28 cellular contexts compared by ENCODE assay signal in the genomic region with DNA sequence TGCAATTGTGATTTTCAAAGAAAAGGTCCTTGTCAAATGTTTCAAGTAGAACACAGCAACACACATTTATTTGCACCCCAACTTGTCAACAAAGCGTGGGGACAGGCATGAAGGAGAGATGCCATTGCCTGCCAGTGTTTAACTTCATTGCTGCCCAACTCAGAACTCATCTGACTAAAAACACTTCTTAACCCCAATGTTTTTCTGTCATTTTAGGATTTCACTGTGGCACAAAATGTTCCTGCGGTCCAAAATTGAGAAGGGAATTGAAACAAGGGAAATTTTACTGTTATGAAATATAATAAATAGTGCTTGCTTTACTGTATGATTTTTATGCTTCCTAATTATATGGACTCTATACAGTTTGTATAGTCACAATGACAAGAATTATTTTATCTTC. TPM values are rescaled to one million over a fixed set of nuclear protein-coding genes. Genes with fewer than 3 reads are reported as not detected.
DNase-seq lines count a peak whose midpoint lies in the region; ATAC-seq, FAIRE-seq and TF ChIP-seq lines count a peak whose summit lies in the region.
"Had no signal": no experiment of that assay in that cellular context is flagged by ENCODE, and none has a peak within 500 bp of the region (broad histone marks: within the 10 kb centered on the region; RNA-seq: fewer than 3 reads in every experiment).

No MANE protein-coding gene starts in this region.

- SMC1A ChIA-PET in GM12878 (lab: Charles Lee; ENCODE audit: uncharacterized antibody, unreplicated experiment): interaction anchor here (1.0 to 2.9 kb wide), 5 partner anchors 9 to 42 kb away, joined by 3 to 18 read pairs (median 4); no protein-coding TSS in a partner anchor

- TF ChIP-seq POLR2A in GM12892 (IDR thresholded peaks at IDR 0.05; ENCODE audit: low read depth, low read length) (no peak), HCT116 (IDR thresholded peaks at IDR 0.05; ENCODE audit: borderline replicate concordance, extremely low read depth, insufficient read depth, insufficient read length) (no peak), GM12878 (IDR thresholded peaks at IDR 0.05; ENCODE audit: low read depth, low read length) (no peak)

- H3K4me1 ChIP-seq in HCT116 (ENCODE audit: control insufficient read depth in 1 of 2, insufficient read depth in 2 of 2, low read length in 2 of 2): peaks cover 8 to 20% of the 10 kb centered on the region in 2 experiments
- H3K4me1 ChIP-seq in GM12878 (ENCODE audit: control insufficient read depth, insufficient read depth, low read length): peaks cover 11% of the 10 kb centered on the region; the same call in 1 of the 2 replicates
- H3K4me1 ChIP-seq: BE2C had no signal

- H3K27ac ChIP-seq in HCT116 (ENCODE audit: low read depth, low read length) (no peak overlapping the region), GM12878 (ENCODE audit: control insufficient read depth, insufficient read depth) (no peak overlapping the region)
- H3K27ac ChIP-seq: 22Rv1, BLaER1 had no signal

- H3K27me3 ChIP-seq in HCT116 (ENCODE audit: insufficient read depth, low read length) (no peaks in the 10 kb centered on the region), GM12878 (replicated peaks in 1 of 2; ENCODE audit: control insufficient read depth in 2 of 2, insufficient read depth in 2 of 2, low read length in 1 of 2) (no peaks in the 10 kb centered on the region)
- H3K27me3 ChIP-seq: BE2C, BLaER1 had no signal

- H3K4me1 Mint-ChIP-seq in activated naive CD8-positive, alpha-beta T cell treated with anti-CD3 and anti-CD28 coated beads, Interleukin-2, amount 50 U/mL, for 24 hours: peaks cover 10% of the 10 kb centered on the region
- H3K4me1 Mint-ChIP-seq: CD4-positive, alpha-beta memory T cell had no signal

- no peak for ATAC-seq in HCT116
- ATAC-seq in GM12878: peak; percentile 58
- ATAC-seq in activated naive CD8-positive, alpha-beta T cell treated with anti-CD3 and anti-CD28 coated beads, Interleukin-2, amount 50 U/mL, for 24 hours: no peak

- H3K79me2 ChIP-seq in HCT116 (ENCODE audit: insufficient read depth, low read length): no peaks in the 10 kb centered on the region
- no peaks in the 10 kb centered on the region for H3K79me2 ChIP-seq in GM12878 (ENCODE audit: control insufficient read depth, insufficient read depth, low read length)

- BruUV-seq in HCT116 (replicated peaks; lab: Mats Ljungman, UMichigan) (no TSS peak), GM12878 (replicated peaks; lab: Mats Ljungman, UMichigan) (no TSS peak)

- no peaks in the 10 kb centered on the region for H3K36me3 Mint-ChIP-seq in activated naive CD8-positive, alpha-beta T cell treated with anti-CD3 and anti-CD28 coated beads, Interleukin-2, amount 50 U/mL, for 24 hours (ENCODE audit: low read depth)
- H3K36me3 Mint-ChIP-seq: CD14-positive monocyte; CD4-positive, alpha-beta memory T cell; CD4-positive, CD25-positive, alpha-beta regulatory T cell; CD8-positive, alpha-beta memory T cell had no signal

- H2AFZ ChIP-seq in HCT116 (ENCODE audit: low read depth, low read length, poor library complexity, severe bottlenecking) (peak overlapping the region; percentile 64), GM12878 (ENCODE audit: control insufficient read depth, low read depth, low read length) (peak overlapping the region; percentile 4; the same call in 1 of the 2 replicates)

- TF ChIP-seq EP300 in GM12878 (IDR thresholded peaks at IDR 0.05; ENCODE audit: borderline replicate concordance in 1 of 2, control insufficient read depth in 1 of 2, low read depth in 2 of 2, low read length in 2 of 2): no peak

- intact Hi-C loops in HCT116 (cut with micrococcal nuclease): no loop called here
- intact Hi-C loops in GM12878 (cut with micrococcal nuclease; ENCODE audit: unreplicated experiment): no loop called here

- DNase-seq in GM12865 (ENCODE audit: low read depth): peak; percentile 29
- no peak for DNase-seq in GM12892 (ENCODE audit: insufficient read length)
- DNase-seq in HCT116 (ENCODE audit: low read depth, low spot score): no peak
- no peak for DNase-seq in GM12878 (ENCODE audit: low read depth, low spot score)
- no peak for DNase-seq in HK-2 (ENCODE audit: unreplicated experiment)
- no peak for DNase-seq in stimulated activated CD4-positive, alpha-beta T cell treated with anti-CD3 and anti-CD28 coated beads, Interleukin-2, amount 100 ng/mL, for 24 hours
- no peak for DNase-seq in A172 (ENCODE audit: low spot score)
- no peak for DNase-seq in activated naive CD8-positive, alpha-beta T cell treated with anti-CD3 and anti-CD28 coated beads, Interleukin-2, amount 50 U/mL, for 24 hours
- DNase-seq: ACHN; BE2C; C1 segment of cervical spinal cord; CD4-positive, alpha-beta memory T cell; CD4-positive, CD25-positive, alpha-beta regulatory T cell; CD8-positive, alpha-beta memory T cell; COR-L47; DMS 273 treated with DMSO at 0.1 percent for 48 hours; DMS153; DMS53; DMS79; DND-41; EL; GDM1 had no signal

- no peak overlapping the region for H3K27ac Mint-ChIP-seq in activated naive CD8-positive, alpha-beta T cell treated with anti-CD3 and anti-CD28 coated beads, Interleukin-2, amount 50 U/mL, for 24 hours
- H3K27ac Mint-ChIP-seq: CD14-positive monocyte; CD4-positive, alpha-beta memory T cell; CD4-positive, CD25-positive, alpha-beta regulatory T cell; CD8-positive, alpha-beta memory T cell had no signal

- FAIRE-seq in GM12892 (lab: Jason Lieb, UNC): peak; percentile 46
- no peak for FAIRE-seq in GM12878 (lab: Jason Lieb, UNC)
- FAIRE-seq: A204.1, GM18507, GM19239 had no signal

- no peak overlapping the region for H3K4me3 Mint-ChIP-seq in activated naive CD8-positive, alpha-beta T cell treated with anti-CD3 and anti-CD28 coated beads, Interleukin-2, amount 50 U/mL, for 24 hours
- H3K4me3 Mint-ChIP-seq: CD14-positive monocyte; CD4-positive, alpha-beta memory T cell; CD4-positive, CD25-positive, alpha-beta regulatory T cell; CD8-positive, alpha-beta memory T cell had no signal

- in situ Hi-C loops in GM12878 (cut with MboI): no loop called here

- H3K9me3 Mint-ChIP-seq in activated naive CD8-positive, alpha-beta T cell treated with anti-CD3 and anti-CD28 coated beads, Interleukin-2, amount 50 U/mL, for 24 hours: no peaks in the 10 kb centered on the region
- H3K9me3 Mint-ChIP-seq: CD14-positive monocyte; CD4-positive, alpha-beta memory T cell; CD4-positive, CD25-positive, alpha-beta regulatory T cell; CD8-positive, alpha-beta memory T cell had no signal

- H4K20me1 ChIP-seq in HCT116 (ENCODE audit: insufficient read depth) (no peaks in the 10 kb centered on the region), GM12878 (ENCODE audit: control insufficient read depth, insufficient read depth) (no peaks in the 10 kb centered on the region)
- H4K20me1 ChIP-seq: BLaER1 had no signal

- POLR2A ChIA-PET in HCT116 (lab: Charles Lee) (no interaction called here), GM12878 (lab: Charles Lee) (interaction anchor here (1.0 to 1.8 kb wide), 3 partner anchors 18 to 40 kb away, joined by 3 to 6 read pairs (median 4); no protein-coding TSS in a partner anchor)

- no peaks in the 10 kb centered on the region for H3K9me2 ChIP-seq in HCT116 (ENCODE audit: insufficient read depth)

- H3K4me2 ChIP-seq in HCT116 (ENCODE audit: low read length): no peak overlapping the region
- peak overlapping the region; percentile 41 for H3K4me2 ChIP-seq in GM12878 (ENCODE audit: control insufficient read depth, insufficient read depth)
- H3K4me2 ChIP-seq: BLaER1 had no signal

- CTCF ChIA-PET in HCT116 (lab: Charles Lee): no interaction called here
- CTCF ChIA-PET in GM12878 (lab: Yijun Ruan, JAX): interaction anchor here (0.8 to 1.9 kb wide), 6 partner anchors 8 to 50 kb away, joined by 3 to 4 read pairs (median 4); no protein-coding TSS in a partner anchor

- no peak for TF ChIP-seq RAD21 in HCT116 (IDR thresholded peaks at IDR 0.05; ENCODE audit: low read depth)
- no peak for TF ChIP-seq RAD21 in GM12878 (IDR thresholded peaks at IDR 0.05; ENCODE audit: insufficient read depth, low read depth, low read length)

- peaks cover 9% of the 10 kb centered on the region for H3K27me3 Mint-ChIP-seq in activated naive CD8-positive, alpha-beta T cell treated with anti-CD3 and anti-CD28 coated beads, Interleukin-2, amount 50 U/mL, for 24 hours
- H3K27me3 Mint-ChIP-seq: CD4-positive, CD25-positive, alpha-beta regulatory T cell had no signal

- H3K36me3 ChIP-seq in HCT116 (ENCODE audit: control insufficient read depth in 1 of 2, insufficient read depth in 2 of 2, low read length in 2 of 2) (no peaks in the 10 kb centered on the region), GM12878 (ENCODE audit: control insufficient read depth in 2 of 2, insufficient read depth in 2 of 2, low read length in 1 of 2) (no peaks in the 10 kb centered on the region)
- H3K36me3 ChIP-seq: BE2C, BLaER1 had no signal

- WGBS in GM12878 (ENCODE audit: insufficient coverage, insufficient replicate concordance, low lambda C conversion rate, missing lambda C conversion rate): 0% methylated on average over 2 of the region's 2 CpGs

- H3K4me3 ChIP-seq in GM12865 (ENCODE audit: low read depth, low read length) (no peak overlapping the region), HCT116 (replicated peaks in 1 of 2; ENCODE audit: low read depth in 1 of 2, low read length in 2 of 2) (no peak overlapping the region), GM12878 (no peak overlapping the region)
- H3K4me3 ChIP-seq: BLaER1 had no signal

- no peaks in the 10 kb centered on the region for H3K9me3 ChIP-seq in HCT116 (ENCODE audit: control insufficient read depth in 1 of 2, insufficient read depth in 1 of 2, low read depth in 1 of 2, low read length in 2 of 2)
- H3K9me3 ChIP-seq in GM12878 (replicated peaks; ENCODE audit: control insufficient read depth, insufficient read depth, low read length): no peaks in the 10 kb centered on the region
- H3K9me3 ChIP-seq: BE2C, BLaER1 had no signal

- no peak overlapping the region for H3K9ac ChIP-seq in HCT116 (ENCODE audit: low read length)
- H3K9ac ChIP-seq in GM12878 (ENCODE audit: control insufficient read depth, insufficient read depth, low read length): no peak overlapping the region
- H3K9ac ChIP-seq: BLaER1 had no signal

- no peak for TF ChIP-seq CTCF in GM12865 (IDR thresholded peaks at IDR 0.05; ENCODE audit: insufficient read depth, low read depth, low read length, missing control alignments)
- TF ChIP-seq CTCF in HCT116 (IDR thresholded peaks at IDR 0.05 in 2 of 3, conservative IDR thresholded peaks at IDR 0.05 in 1 of 3; ENCODE audit: borderline replicate concordance in 1 of 3, insufficient read depth in 1 of 3, low read depth in 2 of 3, low read length in 2 of 3): no peak
- TF ChIP-seq CTCF in GM12878 (IDR thresholded peaks at IDR 0.05 in 2 of 3, conservative IDR thresholded peaks at IDR 0.05 in 1 of 3; ENCODE audit: control insufficient read depth in 2 of 3, extremely low read depth in 1 of 3, insufficient read depth in 1 of 3, low read depth in 3 of 3, low read length in 3 of 3): no peak

- RAD21 ChIA-PET in HCT116 (lab: Charles Lee; ENCODE audit: low non-redundant PET in 1 of 2, low total read pairs in 2 of 2, uncharacterized antibody in 2 of 2, unreplicated experiment in 2 of 2): no interaction called here
- RAD21 ChIA-PET in GM12878 (lab: Charles Lee; ENCODE audit: unreplicated experiment): interaction anchor here (0.9 to 1.3 kb wide), 2 partner anchors 19 to 102 kb away, joined by 3 to 6 read pairs; no protein-coding TSS in a partner anchor

RNA-seq across cellular contexts. Expression of a gene that starts 45.7 kb away (rescaled TPM):
- 133 TPM for polyA plus RNA-seq in GM12892 (2012; ENCODE audit: missing spikeins)
- total RNA-seq in HCT116 (2021; ENCODE audit: unreplicated experiment) (66.7 TPM), GM12878 (2014; rRNA removed) (88.2 and 113 TPM in 2 replicates), GM12878 (2014; rRNA removed; fragmentation: Illumina TruSeq; extraction: Trizol) (108 and 109 TPM in 2 replicates), GM12878 (2021) (101 and 105 TPM in 2 replicates)
- polyA plus RNA-seq in HCT116 (2012): 29.9 and 33.4 TPM in 2 replicates
- 49.7 and 58.0 TPM in 2 replicates for total RNA-seq in GM12878 (2013; cell fraction: nucleolus; rRNA removed)
- polyA plus RNA-seq in GM12878 (2011; ENCODE audit: low read depth): 40.1 TPM
- polyA plus RNA-seq in GM12878 (2011; rRNA removed) (161 and 266 TPM in 2 replicates), GM12878 (2014; fragmentation: Illumina TruSeq; extraction: Trizol) (94.9 and 142 TPM in 2 replicates), GM12878 (2014; fragmentation: Nextera tagmentation; extraction: Ambion mirVana) (100 to 1,000 TPM in 1 of 2 experiments, 10 to 100 TPM in 1; 74.0 to 119 TPM), GM12878 (2014; rRNA removed) (91.5 and 116 TPM in 2 replicates), GM12878 (2016; fragmentation: Nextera tagmentation; extraction: Ambion mirVana) (100 to 1,000 TPM; 209 to 219 TPM)
- polyA plus RNA-seq in GM12878 (2011; cell fraction: cytosol; rRNA removed): 68.2 and 86.5 TPM in 2 replicates
- 65.1 and 71.2 TPM in 2 replicates for polyA plus RNA-seq in GM12878 (2011; cell fraction: nucleus; rRNA removed)
- 81.9 and 103 TPM in 2 replicates for polyA plus RNA-seq in GM12878 (2012)
- polyA minus RNA-seq in GM12878 (2011; rRNA and poly(A)+ RNA removed): 52.1 and 54.0 TPM in 2 replicates
- polyA minus RNA-seq in GM12878 (2011; cell fraction: cytosol; rRNA and poly(A)+ RNA removed): 37.8 and 44.2 TPM in 2 replicates
- 67.6 and 93.7 TPM in 2 replicates for polyA minus RNA-seq in GM12878 (2011; cell fraction: nucleus; rRNA and poly(A)+ RNA removed)
- 14.7 and 23.2 TPM in 2 replicates for total RNA-seq in A172 (2014; rRNA removed; shearing (Covaris generic))
